ENCODE assay signal across 2 cellular contexts in the genomic region with DNA sequence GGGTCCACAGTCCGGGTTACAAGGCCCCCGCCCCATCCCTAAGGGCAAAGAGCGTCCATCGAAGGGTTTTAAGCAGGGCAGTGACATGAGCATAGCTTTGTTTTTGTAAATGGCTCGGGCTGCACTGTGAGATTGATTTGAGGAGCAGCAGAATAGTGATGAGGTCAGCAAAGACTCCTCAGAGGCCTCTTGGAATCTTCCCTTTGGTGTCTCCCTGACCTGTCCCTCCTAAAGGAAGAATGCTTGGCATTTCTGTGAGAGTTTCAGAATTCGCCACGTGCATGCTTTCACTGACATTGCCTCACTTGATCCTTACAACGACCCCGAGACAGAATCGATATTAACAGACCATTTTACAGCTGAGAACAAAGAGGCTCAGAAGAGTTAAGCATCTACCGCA.
TF ChIP-seq lines count a peak whose summit lies in the region.

No MANE protein-coding gene starts in this region.

TF ChIP-seq in HepG2, 621 proteins besides CTCF, POLR2A, EP300 and RAD21:
- TF ChIP-seq PHF20 (CRISPR knock-in tag; IDR thresholded peaks at IDR 0.05) = no peak
- TF ChIP-seq MAFK (conservative IDR thresholded peaks at IDR 0.05 in 1 of 2, IDR thresholded peaks at IDR 0.05 in 1 of 2; ENCODE audit: low read length in 2 of 2) = peak; percentile 56 to 90
- TF ChIP-seq ZNF629 (CRISPR knock-in tag; conservative IDR thresholded peaks at IDR 0.05) = 0 out of 2 replicates have a peak, but pooled peaks have one; percentile 15
- peak; percentile 76 for TF ChIP-seq MAFF (IDR thresholded peaks at IDR 0.05; ENCODE audit: low read depth, low read length)
- TF ChIP-seq ONECUT2 (CRISPR knock-in tag; IDR thresholded peaks at IDR 0.05) = peak; percentile 34; the same call in 1 of the 2 replicates
- TF ChIP-seq ATF5 (CRISPR knock-in tag; IDR thresholded peaks at IDR 0.05; ENCODE audit: low read depth) = no peak

TF ChIP-seq in K562, 482 proteins besides CTCF, POLR2A, EP300 and RAD21:
- TF ChIP-seq ZNF316 (IDR thresholded peaks at IDR 0.05) (peak; percentile 77), ELF4 (CRISPR knock-in tag; IDR thresholded peaks at IDR 0.05) (no peak), TFAP4 (CRISPR knock-in tag; IDR thresholded peaks at IDR 0.05; ENCODE audit: borderline replicate concordance) (no peak), MAFF (IDR thresholded peaks at IDR 0.05; ENCODE audit: low read length) (peak; percentile 75), C11orf30 (IDR thresholded peaks at IDR 0.05; ENCODE audit: low read depth) (peak; percentile 71), MAFG (tag; conservative IDR thresholded peaks at IDR 0.05) (peak; percentile 58), PHF8 (IDR thresholded peaks at IDR 0.05; ENCODE audit: borderline replicate concordance, low read length) (no peak), MAFK (IDR thresholded peaks at IDR 0.05; ENCODE audit: low read length) (peak; percentile 69), ZFP30 (CRISPR knock-in tag; IDR thresholded peaks at IDR 0.05; ENCODE audit: borderline replicate concordance) (no peak), HNRNPH1 (optimal IDR thresholded peaks at IDR 0.05; ENCODE audit: low read depth, low read length) (no peak)
- TF ChIP-seq, protein P1, sequence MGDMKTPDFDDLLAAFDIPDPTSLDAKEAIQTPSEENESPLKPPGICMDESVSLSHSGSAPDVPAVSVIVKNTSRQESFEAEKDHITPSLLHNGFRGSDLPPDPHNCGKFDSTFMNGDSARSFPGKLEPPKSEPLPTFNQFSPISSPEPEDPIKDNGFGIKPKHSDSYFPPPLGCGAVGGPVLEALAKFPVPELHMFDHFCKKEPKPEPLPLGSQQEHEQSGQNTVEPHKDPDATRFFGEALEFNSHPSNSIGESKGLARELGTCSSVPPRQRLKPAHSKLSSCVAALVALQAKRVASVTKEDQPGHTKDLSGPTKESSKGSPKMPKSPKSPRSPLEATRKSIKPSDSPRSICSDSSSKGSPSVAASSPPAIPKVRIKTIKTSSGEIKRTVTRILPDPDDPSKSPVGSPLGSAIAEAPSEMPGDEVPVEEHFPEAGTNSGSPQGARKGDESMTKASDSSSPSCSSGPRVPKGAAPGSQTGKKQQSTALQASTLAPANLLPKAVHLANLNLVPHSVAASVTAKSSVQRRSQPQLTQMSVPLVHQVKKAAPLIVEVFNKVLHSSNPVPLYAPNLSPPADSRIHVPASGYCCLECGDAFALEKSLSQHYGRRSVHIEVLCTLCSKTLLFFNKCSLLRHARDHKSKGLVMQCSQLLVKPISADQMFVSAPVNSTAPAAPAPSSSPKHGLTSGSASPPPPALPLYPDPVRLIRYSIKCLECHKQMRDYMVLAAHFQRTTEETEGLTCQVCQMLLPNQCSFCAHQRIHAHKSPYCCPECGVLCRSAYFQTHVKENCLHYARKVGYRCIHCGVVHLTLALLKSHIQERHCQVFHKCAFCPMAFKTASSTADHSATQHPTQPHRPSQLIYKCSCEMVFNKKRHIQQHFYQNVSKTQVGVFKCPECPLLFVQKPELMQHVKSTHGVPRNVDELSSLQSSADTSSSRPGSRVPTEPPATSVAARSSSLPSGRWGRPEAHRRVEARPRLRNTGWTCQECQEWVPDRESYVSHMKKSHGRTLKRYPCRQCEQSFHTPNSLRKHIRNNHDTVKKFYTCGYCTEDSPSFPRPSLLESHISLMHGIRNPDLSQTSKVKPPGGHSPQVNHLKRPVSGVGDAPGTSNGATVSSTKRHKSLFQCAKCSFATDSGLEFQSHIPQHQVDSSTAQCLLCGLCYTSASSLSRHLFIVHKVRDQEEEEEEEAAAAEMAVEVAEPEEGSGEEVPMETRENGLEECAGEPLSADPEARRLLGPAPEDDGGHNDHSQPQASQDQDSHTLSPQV (IDR thresholded peaks at IDR 0.05) = no peak
TF ChIP-seq in K562: peak in this region for 5.
